ENCODE assay signal across 8 cellular contexts in genomic region chr5:131164161-131164930, GRCh38. TPM values are rescaled to one million over a fixed set of nuclear protein-coding genes. Genes with fewer than 3 reads are reported as not detected.
DNase-seq lines count a peak whose midpoint lies in the region; ATAC-seq lines count a peak whose summit lies in the region.

No MANE protein-coding gene starts in this region.

- H3K4me1 ChIP-seq in BLaER1 (peaks cover 22% of the 10 kb centered on the region), endocrine pancreas (ENCODE audit: control insufficient read depth, insufficient read depth, low read length) (no peaks in the 10 kb centered on the region), mesodermal cell (ENCODE audit: control insufficient read depth, insufficient read depth, low read length, poor library complexity, severe bottlenecking) (no peaks in the 10 kb centered on the region)

- DNase-seq in NCI-H774 (lab: John Stamatoyannopoulos, UW), result peak; percentile 21
- peak; percentile 46 for DNase-seq in activated CD8-positive, alpha-beta memory T cell treated with anti-CD3 and anti-CD28 coated beads, Interleukin-2, amount 50 U/mL, for 1 hour (ENCODE audit: extremely low read depth)
- peak; percentile 56 to 62 for DNase-seq in stimulated activated CD8-positive, alpha-beta memory T cell treated with anti-CD3 and anti-CD28 coated beads, Interleukin-15, amount 100 ng/mL, for 48 hours (ENCODE audit: low read depth in 2 of 2)

- H3K36me3 ChIP-seq in BLaER1 (peaks cover 38% of the 10 kb centered on the region), endocrine pancreas (ENCODE audit: control insufficient read depth, insufficient read depth, low read length) (no peaks in the 10 kb centered on the region), mesodermal cell (ENCODE audit: control insufficient read depth, insufficient read depth, low read length) (peaks cover 40% of the 10 kb centered on the region)

- H4K20me1 ChIP-seq in BLaER1, result peaks cover 40% of the 10 kb centered on the region

- H3K27ac ChIP-seq in BLaER1 (peak overlapping the region; percentile 97), mesodermal cell (ENCODE audit: low read depth, low read length, severe bottlenecking) (peak overlapping the region; percentile 83)

- H3K9me3 ChIP-seq in BLaER1 (no peaks in the 10 kb centered on the region), endocrine pancreas (ENCODE audit: control insufficient read depth, low read length) (no peaks in the 10 kb centered on the region), mesodermal cell (ENCODE audit: control insufficient read depth, low read length) (no peaks in the 10 kb centered on the region)

- H3K9ac ChIP-seq in BLaER1 (peak overlapping the region; percentile 97), endocrine pancreas (ENCODE audit: control insufficient read depth, insufficient read depth, low read length) (peak overlapping the region; percentile 77)

- ATAC-seq in GM19035 (IDR thresholded peaks at IDR 0.05; ENCODE audit: unreplicated experiment), result peak; percentile 71
- peak; percentile 63 for ATAC-seq in HG03342 (IDR thresholded peaks at IDR 0.05; ENCODE audit: unreplicated experiment)

- H3K4me3 ChIP-seq in BLaER1 (peak overlapping the region; percentile 92), endocrine pancreas (ENCODE audit: control insufficient read depth, insufficient read depth, low read length) (peak overlapping the region; percentile 92), mesodermal cell (ENCODE audit: extremely low read depth, insufficient read depth, low read length, poor library complexity, severe bottlenecking) (peak overlapping the region; percentile 82)

- H3K27me3 ChIP-seq in BLaER1, result no peaks in the 10 kb centered on the region
- H3K27me3 ChIP-seq in endocrine pancreas (ENCODE audit: control insufficient read depth, insufficient read depth, low read length), result no peaks in the 10 kb centered on the region

- 0 to 1% methylated on average over 27 to 53 of the region's 57 CpGs for whole genome bisulfite sequencing in mesodermal cell (ENCODE audit: insufficient coverage in 2 of 2), 2 experiments

- peak overlapping the region; percentile 93 for H3K4me2 ChIP-seq in BLaER1

RNA-seq across cellular contexts. Expression of gene HINT1, which starts 0.7 kb away (rescaled TPM):
- 316 TPM for polyA plus RNA-seq in mesodermal cell (2013, experiment 1 of 2)
- polyA plus RNA-seq in mesodermal cell (2013, experiment 2 of 2), result 311 TPM

RNA-seq across cellular contexts. Expression of gene LYRM7, which starts 6.4 kb away (rescaled TPM):
- 11.3 TPM for polyA plus RNA-seq in mesodermal cell (2013, experiment 1 of 2)
- 6.9 TPM for polyA plus RNA-seq in mesodermal cell (2013, experiment 2 of 2)

Comparison
In these comparisons a context has a peak if more than half of its experiments do, and no peak if none do; other contexts are left out.
1. Peak in every context shown above with its lines: DNase-seq, ATAC-seq, H3K4me3 ChIP-seq and H3K27ac ChIP-seq.